In genomic region chr17:44220211-44221071, GRCh38 we compare ENCODE assay signal across 8 cellular contexts. TPM values are rescaled to one million over a fixed set of nuclear protein-coding genes. Genes with fewer than 3 reads are reported as not detected.
DNase-seq lines count a peak whose midpoint lies in the region; ATAC-seq, FAIRE-seq and TF ChIP-seq lines count a peak whose summit lies in the region.

No MANE protein-coding gene starts in this region.

- H3K9ac ChIP-seq in PC-3 (ENCODE audit: low read length), result peak overlapping the region; percentile 97

- CTCF ChIA-PET in CD4-positive, alpha-beta T cell (lab: Charles Lee), result interaction anchor here (0.6 to 2.5 kb wide), 12 partner anchors 10 to 125 kb away, joined by 3 to 33 read pairs (median 4); partner anchors contain the start of genes GRN and TMUB2
- CTCF ChIA-PET in PC-3 (lab: Charles Lee), result interaction anchor here (0.5 to 1.8 kb wide), 5 partner anchors 72 to 125 kb away, joined by 3 to 7 read pairs (median 4); no protein-coding TSS in a partner anchor
- CTCF ChIA-PET in activated naive CD4-positive, alpha-beta T cell treated with anti-CD3 and anti-CD28 coated beads for 36 hours (lab: Charles Lee), result interaction anchor here (0.8 to 4.9 kb wide), 8 partner anchors 10 to 125 kb away, joined by 3 to 41 read pairs (median 5); partner anchors contain the start of genes HDAC5, SLC25A39 and TMUB2

- ATAC-seq in CD4-positive, alpha-beta T cell (ENCODE audit: poor library complexity), result peak; percentile 28
- ATAC-seq in PC-3 (peak; percentile 5), GM19328 (IDR thresholded peaks at IDR 0.05; ENCODE audit: unreplicated experiment) (no peak), GM18502 (IDR thresholded peaks at IDR 0.05; ENCODE audit: poor library complexity, unreplicated experiment) (no peak)

- H3F3A ChIP-seq in PC-3 (ENCODE audit: low read length, unreplicated experiment), result peaks cover 10% of the 10 kb centered on the region

- peak overlapping the region; percentile 92 for H3K27ac Mint-ChIP-seq in CD4-positive, alpha-beta T cell
- H3K27ac Mint-ChIP-seq in activated naive CD4-positive, alpha-beta T cell treated with anti-CD3 and anti-CD28 coated beads for 36 hours, result peak overlapping the region; percentile 97

- H3K4me1 Mint-ChIP-seq in CD4-positive, alpha-beta T cell (ENCODE audit: low read depth), result peaks cover 39% of the 10 kb centered on the region
- H3K4me1 Mint-ChIP-seq in activated naive CD4-positive, alpha-beta T cell treated with anti-CD3 and anti-CD28 coated beads for 36 hours (ENCODE audit: low read depth), result peaks cover 24% of the 10 kb centered on the region

- H3K4me3 ChIP-seq in HAP-1, result peak overlapping the region; percentile 76
- H3K4me3 ChIP-seq in PC-3 (ENCODE audit: low read length), result peak overlapping the region; percentile 95

- no peaks in the 10 kb centered on the region for H3K27me3 ChIP-seq in CD4-positive, alpha-beta T cell (ENCODE audit: control insufficient read depth, insufficient read depth, low read length)
- H3K27me3 ChIP-seq in HAP-1 (ENCODE audit: low read depth) (no peaks in the 10 kb centered on the region), PC-3 (ENCODE audit: low read length) (no peaks in the 10 kb centered on the region)

- H3K9me2 ChIP-seq in PC-3 (replicated peaks; ENCODE audit: low read length), result no peaks in the 10 kb centered on the region

- no peak for FAIRE-seq in frontal cortex (lab: Jason Lieb, UNC)

- H3K36me3 ChIP-seq in HAP-1 (replicated peaks) (peaks cover 15% of the 10 kb centered on the region), PC-3 (ENCODE audit: low read depth, low read length) (peaks cover 19% of the 10 kb centered on the region)

- no TSS peak for BruUV-seq in PC-3 (replicated peaks; lab: Mats Ljungman, UMichigan)

- H2AFZ ChIP-seq in PC-3 (ENCODE audit: low read length), result peak overlapping the region; percentile 46

- H3K4me2 ChIP-seq in PC-3 (ENCODE audit: low read length), result peak overlapping the region; percentile 94

- in situ Hi-C loops in HAP-1 (cut with MboI; ENCODE audit: low sequenced_read_pairs), result no loop called here

- H3K79me2 ChIP-seq in PC-3 (ENCODE audit: low read length), result peaks cover 61% of the 10 kb centered on the region

- H3K27ac ChIP-seq in CD4-positive, alpha-beta T cell (ENCODE audit: low read depth, low read length), result peak overlapping the region; percentile 91
- H3K27ac ChIP-seq in PC-3 (ENCODE audit: low read length), result peak overlapping the region; percentile 87

- H3K4me3 Mint-ChIP-seq in CD4-positive, alpha-beta T cell, result peak overlapping the region; percentile 97
- peak overlapping the region; percentile 83 for H3K4me3 Mint-ChIP-seq in activated naive CD4-positive, alpha-beta T cell treated with anti-CD3 and anti-CD28 coated beads for 36 hours

- H4K20me1 ChIP-seq in PC-3 (ENCODE audit: low read length), result no peaks in the 10 kb centered on the region

- TF ChIP-seq CTCF in CD4-positive, alpha-beta T cell (IDR thresholded peaks at IDR 0.05), result no peak
- TF ChIP-seq CTCF in PC-3 (conservative IDR thresholded peaks at IDR 0.05; ENCODE audit: low read depth, low read length), result no peak

- intact Hi-C loops in CD4-positive, alpha-beta T cell (cut with DNase I, micrococcal nuclease), result loop anchor here in 1 of 2 experiments (2.0 kb wide), 2 partner anchors 28 to 104 kb away; partner anchors contain the start of gene SLC25A39
- intact Hi-C loops in PC-3 (cut with micrococcal nuclease), result loop anchor here (1.0 kb wide), 1 partner anchor 82 kb away; no protein-coding TSS in a partner anchor
- intact Hi-C loops in activated naive CD4-positive, alpha-beta T cell treated with anti-CD3 and anti-CD28 coated beads for 36 hours (cut with micrococcal nuclease), result loop anchor here (1.0 to 10.0 kb wide), 3 partner anchors 26 to 1476 kb away; partner anchors contain the start of genes EZH1 and LSM12

- no peaks in the 10 kb centered on the region for H3K9me3 Mint-ChIP-seq in CD4-positive, alpha-beta T cell
- no peaks in the 10 kb centered on the region for H3K9me3 Mint-ChIP-seq in activated naive CD4-positive, alpha-beta T cell treated with anti-CD3 and anti-CD28 coated beads for 36 hours

- peaks cover 10% of the 10 kb centered on the region for H3K4me1 ChIP-seq in HAP-1
- peaks cover 45% of the 10 kb centered on the region for H3K4me1 ChIP-seq in PC-3 (ENCODE audit: insufficient read depth, low read length)

- no peaks in the 10 kb centered on the region for H3K9me3 ChIP-seq in CD4-positive, alpha-beta T cell (ENCODE audit: control insufficient read depth, low read length)
- no peaks in the 10 kb centered on the region for H3K9me3 ChIP-seq in HAP-1
- H3K9me3 ChIP-seq in PC-3 (ENCODE audit: low read length), result no peaks in the 10 kb centered on the region

- POLR2A ChIA-PET in CD4-positive, alpha-beta T cell (lab: Charles Lee), result interaction anchor here (0.7 to 10.5 kb wide), 28 partner anchors 9 to 1006 kb away, joined by 3 to 181 read pairs (median 7); partner anchors contain the start of genes ATXN7L3, GRN, HDAC5 and HEXIM1
- POLR2A ChIA-PET in PC-3 (lab: Charles Lee; ENCODE audit: unreplicated experiment), result interaction anchor here (0.5 to 0.6 kb wide), 3 partner anchors 14 to 125 kb away, joined by 3 to 10 read pairs (median 7); partner anchors contain the start of gene GRN

- DNase-seq in CD4-positive, alpha-beta T cell, result peak in 9 of 10 experiments; percentile 26 to 68 (median 52)
- DNase-seq in HAP-1 (ENCODE audit: low spot score in 2 of 2) (peak; percentile 24 to 41), PC-3 (peak; percentile 48), frontal cortex (ENCODE audit: low spot score in 2 of 2) (peak; percentile 53 to 78), nucleus accumbens (lab: John Stamatoyannopoulos, UW) (peak in 37 of 56 donors; percentile 17 to 84 (median 54))
- peak; percentile 66 for DNase-seq in activated naive CD4-positive, alpha-beta T cell treated with anti-CD3 and anti-CD28 coated beads for 36 hours

- no peaks in the 10 kb centered on the region for H3K27me3 Mint-ChIP-seq in CD4-positive, alpha-beta T cell
- H3K27me3 Mint-ChIP-seq in activated naive CD4-positive, alpha-beta T cell treated with anti-CD3 and anti-CD28 coated beads for 36 hours (ENCODE audit: low read depth), result no peaks in the 10 kb centered on the region

- peaks cover 46% of the 10 kb centered on the region for H3K36me3 Mint-ChIP-seq in CD4-positive, alpha-beta T cell (ENCODE audit: low read depth)
- peaks cover 21% of the 10 kb centered on the region for H3K36me3 Mint-ChIP-seq in activated naive CD4-positive, alpha-beta T cell treated with anti-CD3 and anti-CD28 coated beads for 36 hours (ENCODE audit: low read depth)

RNA-seq across cellular contexts. Expression of gene UBTF, which starts 1.0 kb away (rescaled TPM):
- total RNA-seq in CD4-positive, alpha-beta T cell, result 100 to 1,000 TPM; 148 to 158 TPM
- total RNA-seq in PC-3 (2014; rRNA removed), result 139 and 183 TPM in 2 replicates
- 10 to 100 TPM; 91.8 to 92.6 TPM for total RNA-seq in activated naive CD4-positive, alpha-beta T cell treated with anti-CD3 and anti-CD28 coated beads for 36 hours
- 69.3 TPM for total RNA-seq in frontal cortex

RNA-seq across cellular contexts. Expression of gene ATXN7L3, which starts 20.8 kb away (rescaled TPM):
- 10 to 100 TPM; 85.2 to 99.2 TPM for total RNA-seq in CD4-positive, alpha-beta T cell
- total RNA-seq in PC-3 (2014; rRNA removed) (73.9 and 78.3 TPM in 2 replicates), frontal cortex (64.4 TPM)
- total RNA-seq in activated naive CD4-positive, alpha-beta T cell treated with anti-CD3 and anti-CD28 coated beads for 36 hours, result 10 to 100 TPM; 53.3 to 53.9 TPM

RNA-seq across cellular contexts. Expression of gene TMUB2, which starts 33.7 kb away (rescaled TPM):
- 10 to 100 TPM; 33.3 to 34.8 TPM for total RNA-seq in CD4-positive, alpha-beta T cell
- total RNA-seq in PC-3 (2014; rRNA removed) (38.3 and 43.4 TPM in 2 replicates), frontal cortex (22.0 TPM)
- 10 to 100 TPM; 21.2 to 22.9 TPM for total RNA-seq in activated naive CD4-positive, alpha-beta T cell treated with anti-CD3 and anti-CD28 coated beads for 36 hours

RNA-seq across cellular contexts. Expression of gene SLC4A1, which starts 47.5 kb away (rescaled TPM):
- not detected for total RNA-seq in CD4-positive, alpha-beta T cell
- total RNA-seq in PC-3 (2014; rRNA removed) (not detected in 2 replicates), frontal cortex (4.9 TPM)
- total RNA-seq in activated naive CD4-positive, alpha-beta T cell treated with anti-CD3 and anti-CD28 coated beads for 36 hours, result not detected

RNA-seq across cellular contexts. Expression of gene ASB16, which starts 49.9 kb away (rescaled TPM):
- under 1 TPM in 1 of 2 experiments, not detected in 1; 0.11 TPM for total RNA-seq in CD4-positive, alpha-beta T cell
- total RNA-seq in PC-3 (2014; rRNA removed) (0.35 and 0.51 TPM in 2 replicates), frontal cortex (not detected)
- total RNA-seq in activated naive CD4-positive, alpha-beta T cell treated with anti-CD3 and anti-CD28 coated beads for 36 hours, result under 1 TPM in 1 of 2 experiments, not detected in 1; 0.12 TPM

Comparison
In these comparisons a context has a peak if more than half of its experiments do, and no peak if none do; other contexts are left out.
1. ATAC-seq: peak in CD4-positive, alpha-beta T cell (single experiment) and PC-3 (single experiment); none in GM19328 (single experiment) and GM18502 (single experiment).
2. Peak in every context shown above with its lines, with median percentiles within 50 percentile points of each other: DNase-seq.